Comparison of ENCODE assay signal across 16 cellular contexts in the genomic region with DNA sequence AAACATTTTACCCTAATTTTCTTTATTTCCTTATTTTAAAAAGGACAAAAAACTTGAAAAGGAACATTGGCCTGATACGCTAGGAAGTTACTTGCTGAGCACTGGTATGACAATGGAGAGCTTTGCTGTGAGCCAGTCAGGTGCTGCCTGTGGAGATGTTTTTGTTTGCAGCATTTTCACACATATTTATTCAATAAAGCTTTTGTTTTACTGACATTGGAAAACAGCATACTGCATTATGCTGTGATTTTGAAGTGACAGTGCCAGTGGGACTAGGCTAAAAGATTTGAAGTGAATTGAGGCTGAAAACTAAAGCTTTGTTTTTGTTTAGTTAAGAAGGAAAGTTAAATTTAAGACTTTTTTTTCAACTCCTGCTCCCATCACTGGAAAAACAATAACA.
"Had no signal": no experiment of that assay in that cellular context is flagged by ENCODE, and none has a peak within 500 bp of the region (broad histone marks: within the 10 kb centered on the region; RNA-seq: fewer than 3 reads in every experiment).

No MANE protein-coding gene starts in this region.

- H3K36me3 Mint-ChIP-seq: activated naive CD8-positive, alpha-beta T cell treated with anti-CD3 and anti-CD28 coated beads for 36 hours had no signal

- H3K9me3 ChIP-seq: right lobe of liver had no signal

- H3K36me3 ChIP-seq: cardiac muscle cell, right lobe of liver, thoracic aorta, upper lobe of left lung, WERI-Rb-1 had no signal

- ATAC-seq: foreskin keratinocyte; natural killer cell; right lobe of liver; stimulated activated naive CD8-positive, alpha-beta T cell treated with anti-CD3 and anti-CD28 coated beads, Interleukin-15, amount 100 ng/mL, for 72 hours had no signal

- H3K4me1 ChIP-seq: foreskin keratinocyte, right lobe of liver, upper lobe of left lung had no signal

- H3K27me3 ChIP-seq: cardiac muscle cell, right lobe of liver, upper lobe of left lung had no signal

- H3K4me1 Mint-ChIP-seq: activated naive CD8-positive, alpha-beta T cell treated with anti-CD3 and anti-CD28 coated beads for 36 hours; natural killer cell; stimulated activated naive CD8-positive, alpha-beta T cell treated with anti-CD3 and anti-CD28 coated beads, Interleukin-15, amount 100 ng/mL, for 72 hours had no signal

- H3K4me3 ChIP-seq: cardiac muscle cell, right lobe of liver, thoracic aorta, upper lobe of left lung had no signal

- H3K9me3 Mint-ChIP-seq: activated T-helper 1 cell treated with anti-CD3 and anti-CD28 coated beads, Interleukin-12 subunit alpha, Interleukin-12 subunit beta, Interleukin-2, Interleukin-4 antibody, amounts not matched to agents 30 ng/mL and 10 ng/mL and 1 ng/mL, durations not matched to agents 14 hours and 24 hours and 36 hours had no signal

- H3K27ac Mint-ChIP-seq: activated naive CD8-positive, alpha-beta T cell treated with anti-CD3 and anti-CD28 coated beads for 36 hours; activated T-helper 1 cell treated with anti-CD3 and anti-CD28 coated beads, Interleukin-12 subunit alpha, Interleukin-12 subunit beta, Interleukin-2, Interleukin-4 antibody, amounts not matched to agents 30 ng/mL and 10 ng/mL and 1 ng/mL, durations not matched to agents 14 hours and 24 hours and 36 hours; natural killer cell; stimulated activated naive CD8-positive, alpha-beta T cell treated with anti-CD3 and anti-CD28 coated beads, Interleukin-15, amount 100 ng/mL, for 72 hours had no signal

- H3K27me3 Mint-ChIP-seq: activated naive CD8-positive, alpha-beta T cell treated with anti-CD3 and anti-CD28 coated beads for 36 hours had no signal

- H3K4me3 Mint-ChIP-seq: activated naive CD8-positive, alpha-beta T cell treated with anti-CD3 and anti-CD28 coated beads for 36 hours; activated T-helper 1 cell treated with anti-CD3 and anti-CD28 coated beads, Interleukin-12 subunit alpha, Interleukin-12 subunit beta, Interleukin-2, Interleukin-4 antibody, amounts not matched to agents 30 ng/mL and 10 ng/mL and 1 ng/mL, durations not matched to agents 14 hours and 24 hours and 36 hours; natural killer cell; stimulated activated naive CD8-positive, alpha-beta T cell treated with anti-CD3 and anti-CD28 coated beads, Interleukin-15, amount 100 ng/mL, for 72 hours had no signal

- DNase-seq: activated CD4-positive, alpha-beta T cell treated with anti-CD3 and anti-CD28 coated beads, Interleukin-2, amount 50 U/mL, for 4 hours; activated naive CD8-positive, alpha-beta T cell treated with anti-CD3 and anti-CD28 coated beads for 36 hours; amniotic stem cell; foreskin keratinocyte; glutamatergic neuron; kidney; natural killer cell; right lobe of liver; small intestine; stimulated activated CD4-positive, alpha-beta T cell treated with anti-CD3 and anti-CD28 coated beads, Interleukin-4, amount 100 ng/mL, for 1 hour; stimulated activated naive CD8-positive, alpha-beta T cell treated with anti-CD3 and anti-CD28 coated beads, Interleukin-15, amount 100 ng/mL, for 72 hours; upper lobe of left lung; WERI-Rb-1 had no signal

- H3K27ac ChIP-seq: cardiac muscle cell, foreskin keratinocyte, right lobe of liver, thoracic aorta, upper lobe of left lung, WERI-Rb-1 had no signal
